Comparison of ENCODE assay signal across 19 cellular contexts in the genomic region with DNA sequence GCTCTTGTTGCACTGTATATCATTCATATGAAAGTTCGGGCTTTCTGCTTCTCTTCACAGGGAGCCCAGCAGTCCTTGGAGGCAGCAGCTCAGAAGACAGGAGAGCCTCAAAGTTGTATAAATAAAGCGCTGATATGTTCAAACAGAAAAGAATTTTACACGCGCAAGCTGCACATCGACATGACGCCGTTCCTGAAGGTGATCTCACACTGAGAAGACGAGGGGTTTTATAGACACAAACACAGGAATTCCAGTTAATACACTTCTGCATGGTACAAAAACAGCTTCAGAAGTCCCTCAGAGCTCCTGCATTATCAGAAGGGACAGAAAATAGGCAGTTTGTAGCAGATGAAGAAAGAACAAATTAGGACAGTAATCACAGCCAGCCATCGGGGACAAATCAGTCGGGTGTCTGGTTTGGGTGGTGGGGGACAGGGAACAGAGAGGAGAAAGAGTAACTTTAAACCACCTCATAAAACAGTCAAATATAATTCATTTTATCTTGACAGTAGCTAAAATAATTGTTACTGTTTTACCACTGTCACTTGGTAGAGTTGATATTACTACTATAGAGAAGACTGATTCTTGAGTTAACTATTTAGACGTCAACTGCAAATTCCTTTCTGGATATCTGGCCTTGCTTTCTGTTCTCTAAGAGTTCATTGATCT.
"Had no signal": no experiment of that assay in that cellular context is flagged by ENCODE, and none has a peak within 500 bp of the region (broad histone marks: within the 10 kb centered on the region; RNA-seq: fewer than 3 reads in every experiment).

No MANE protein-coding gene starts in this region.

- H3K4me1 Mint-ChIP-seq: immature natural killer cell, memory B cell, naive B cell had no signal

- H3K4me3 ChIP-seq: cardiac muscle cell, heart right ventricle, left ventricle myocardium inferior, lower lobe of right lung, neural progenitor cell, psoas muscle, right lobe of liver, stomach, thoracic aorta, transverse colon had no signal

- ATAC-seq: heart right ventricle, lower lobe of right lung, psoas muscle, right lobe of liver had no signal

- H3K4me2 ChIP-seq: neural progenitor cell had no signal

- H3K9me3 Mint-ChIP-seq: immature natural killer cell, memory B cell, neural progenitor cell had no signal

- H3K9me3 ChIP-seq: heart right ventricle, left ventricle myocardium inferior, lower lobe of right lung, psoas muscle, right lobe of liver, stomach, thoracic aorta, transverse colon had no signal

- H3K36me3 ChIP-seq: cardiac muscle cell, heart right ventricle, left ventricle myocardium inferior, lower lobe of right lung, neural progenitor cell, right lobe of liver, stomach, thoracic aorta, transverse colon had no signal

- H3K36me3 Mint-ChIP-seq: immature natural killer cell, memory B cell, naive B cell had no signal

- H2AFZ ChIP-seq: neural progenitor cell had no signal

- H3K27ac Mint-ChIP-seq: immature natural killer cell, memory B cell, neural progenitor cell had no signal

- H3K27me3 ChIP-seq: cardiac muscle cell, right lobe of liver, stomach, transverse colon had no signal

- H3K4me1 ChIP-seq: right lobe of liver had no signal

- H3K9ac ChIP-seq: neural progenitor cell had no signal

- H3K27ac ChIP-seq: cardiac muscle cell, heart right ventricle, left ventricle myocardium inferior, lower lobe of right lung, neural progenitor cell, psoas muscle, right lobe of liver, stomach, thoracic aorta had no signal

- DNase-seq: dermis blood vessel endothelial cell; heart right ventricle; immature natural killer cell; left ventricle myocardium inferior; lower lobe of right lung; naive B cell; occipital lobe; psoas muscle; retina; right lobe of liver; stimulated activated CD4-positive, alpha-beta T cell treated with anti-CD3 and anti-CD28 coated beads, Interleukin-2, amount 100 ng/mL, for 24 hours; stimulated activated naive CD4-positive, alpha-beta T cell; stomach; substantia nigra; transverse colon had no signal

- H3K4me3 Mint-ChIP-seq: immature natural killer cell, memory B cell, naive B cell, neural progenitor cell had no signal
